In the genomic region with DNA sequence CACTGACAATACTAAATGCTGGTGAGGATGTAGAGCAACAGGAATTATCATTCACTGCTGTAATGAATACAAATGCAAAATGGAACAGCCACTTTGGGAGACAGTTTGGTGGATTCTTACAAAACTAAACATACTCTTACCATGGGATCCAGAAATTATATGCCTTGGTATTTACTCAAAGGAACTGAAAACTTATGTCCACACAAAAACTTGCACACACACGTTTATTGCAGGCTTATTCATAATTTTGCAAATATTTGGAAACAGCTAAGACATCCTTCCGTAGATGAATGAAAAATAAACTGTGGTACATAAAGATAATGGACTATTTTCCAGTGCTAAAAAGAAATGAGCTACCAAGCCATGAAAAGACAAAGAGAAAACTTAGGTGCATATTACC, we compare ENCODE assay signal across 9 cellular contexts.
"Had no signal": no experiment of that assay in that cellular context is flagged by ENCODE, and none has a peak within 500 bp of the region (broad histone marks: within the 10 kb centered on the region; RNA-seq: fewer than 3 reads in every experiment).

No MANE protein-coding gene starts in this region.

- H3K27ac Mint-ChIP-seq: HFFc6 had no signal

- H3K9me3 ChIP-seq: HAP-1 had no signal

- DNase-seq: GM23248, GOT3, H7, HFFc6, IMR-90 had no signal

- H3K36me3 ChIP-seq: HAP-1 had no signal

- H2AFZ ChIP-seq: GM23248 had no signal

- H3K9ac ChIP-seq: GM23248 had no signal

- H3K4me3 ChIP-seq: GM23248, HAP-1, K562 had no signal

- H3K4me1 ChIP-seq: HAP-1 had no signal

- H3K4me3 Mint-ChIP-seq: HFFc6 had no signal

- ATAC-seq: HCT116, K562 had no signal

- FAIRE-seq: K562 had no signal

- H3K27ac ChIP-seq: GM23248, HL-60 had no signal

- H3K9me3 Mint-ChIP-seq: HFFc6 had no signal
